8 cellular contexts compared by ENCODE assay signal in the genomic region with DNA sequence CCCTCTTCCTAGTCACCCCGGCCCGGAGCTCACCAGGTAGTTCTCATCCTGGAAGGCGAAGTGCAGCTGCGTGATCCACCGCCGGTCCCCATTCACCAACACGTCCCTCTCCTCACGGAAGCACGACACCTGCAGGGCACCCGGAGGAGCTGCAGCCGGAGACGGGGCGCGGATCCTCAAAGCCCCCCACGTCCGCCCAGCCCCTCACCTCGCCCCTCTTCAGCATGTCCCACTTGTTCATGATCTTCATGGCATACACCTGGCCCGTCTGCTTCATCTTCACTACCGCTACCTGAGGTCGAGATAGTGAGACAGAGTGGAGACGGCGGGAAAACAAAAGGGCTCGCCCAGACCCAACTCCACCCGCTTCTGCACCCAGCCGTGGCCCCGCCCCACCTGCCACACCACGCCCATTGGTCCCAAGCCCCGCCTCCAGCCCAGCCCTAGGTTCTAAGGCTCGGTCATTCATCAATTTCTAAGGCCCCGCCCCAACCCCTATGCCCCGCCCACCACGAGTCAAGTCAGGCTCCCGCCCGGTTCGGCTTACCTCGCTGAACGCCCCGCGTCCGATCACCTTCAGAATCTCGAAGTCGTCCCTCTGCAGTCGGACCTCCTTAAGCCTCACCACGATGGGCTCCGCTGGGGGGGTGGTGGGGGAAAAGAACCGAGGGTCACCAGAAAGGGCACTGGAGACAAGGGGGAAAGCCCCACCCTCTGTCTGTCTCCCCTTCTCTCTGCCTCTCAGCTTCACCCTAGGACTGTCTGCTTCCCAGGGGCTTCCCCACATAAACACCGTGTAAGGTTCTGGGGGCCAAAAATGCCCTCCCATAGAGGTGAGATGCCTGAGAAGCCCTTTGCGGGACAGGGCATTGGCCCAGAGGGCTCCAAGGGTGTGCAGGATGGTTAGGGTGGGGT. TPM values are rescaled to one million over a fixed set of nuclear protein-coding genes. Genes with fewer than 3 reads are reported as not detected.
DNase-seq lines count a peak whose midpoint lies in the region; ATAC-seq and TF ChIP-seq lines count a peak whose summit lies in the region.

No MANE protein-coding gene starts in this region.

- H3K9me3 ChIP-seq in heart right ventricle: no peaks in the 10 kb centered on the region

- peaks cover 31% of the 10 kb centered on the region for H3K36me3 ChIP-seq in BJ (ENCODE audit: control insufficient read depth, insufficient read depth, low read length)
- H3K36me3 ChIP-seq in heart right ventricle: peaks cover 0 to 43% (median 30%) of the 10 kb centered on the region in 9 donors

- WGBS in heart right ventricle, 2 donors: 17 to 23% methylated on average over 48 of the region's 48 CpGs

- H3K4me3 ChIP-seq in BJ (ENCODE audit: low read depth, low read length) (0 out of 2 replicates have a peak overlapping the region, but pooled peaks have one; percentile 77), heart right ventricle (peak overlapping the region in 6 of 10 donors; percentile 49 to 87 (median 69))

- peaks cover 20 to 54% (median 42%) of the 10 kb centered on the region in 9 donors for H3K4me1 ChIP-seq in heart right ventricle

- TF ChIP-seq CTCF in BJ (IDR thresholded peaks at IDR 0.05; ENCODE audit: insufficient read depth, low read depth, low read length): peak; percentile 32
- peak in 8 of 9 donors; percentile 47 to 62 (median 54) for TF ChIP-seq CTCF in heart right ventricle (IDR thresholded peaks at IDR 0.05)

- POLR2A ChIA-PET in BJ (lab: Charles Lee): no interaction called here

- peak; percentile 82 for ATAC-seq in GM19438 (IDR thresholded peaks at IDR 0.05; ENCODE audit: low read depth, unreplicated experiment)
- ATAC-seq in heart right ventricle: peak; percentile 26 to 53 (median 36)
- ATAC-seq in sciatic nerve: peak; percentile 80

- intact Hi-C loops in heart right ventricle (cut with DNase I) (no loop called here), sciatic nerve (cut with DNase I) (no loop called here)

- DNase-seq in BJ (ENCODE audit: low read depth) (no peak), HuH-7.5 (ENCODE audit: low spot score) (peak; percentile 96), RPMI8226 (peak; percentile 82), heart right ventricle (peak; percentile 76 to 81), sciatic nerve (ENCODE audit: low spot score) (peak; percentile 94), C1 segment of cervical spinal cord (lab: John Stamatoyannopoulos, UW) (no peak)
- DNase-seq in activated naive CD4-positive, alpha-beta T cell (lab: John Stamatoyannopoulos, UW): peak; percentile 38 to 77 (median 58)

- peak overlapping the region in 6 of 10 donors; percentile 23 to 96 (median 68) for H3K27ac ChIP-seq in heart right ventricle

- no peaks in the 10 kb centered on the region for H3K27me3 ChIP-seq in BJ (ENCODE audit: control insufficient read depth, insufficient read depth, low read length)
- peaks cover 0 to 90% (median 0%) of the 10 kb centered on the region in 7 donors for H3K27me3 ChIP-seq in heart right ventricle

- CTCF ChIA-PET in BJ (lab: Yijun Ruan, JAX): interaction anchor here (1.2 to 3.8 kb wide), 3 partner anchors 9 to 20 kb away, joined by 4 to 31 read pairs (median 10); a partner anchor contains a TSS

RNA-seq across cellular contexts. Expression of a gene that starts 2.8 kb away (rescaled TPM):
- 86.2 and 131 TPM in 2 replicates for polyA plus RNA-seq in BJ (2011; rRNA removed)
- 40.2 and 46.7 TPM in 2 replicates for polyA minus RNA-seq in BJ (2011; rRNA and poly(A)+ RNA removed)
- total RNA-seq in heart right ventricle: 100 to 1,000 TPM; 220 to 377 (median 296) TPM
- polyA plus RNA-seq in heart right ventricle: 100 to 1,000 TPM; 377 to 439 TPM
- 77.9 TPM for total RNA-seq in sciatic nerve

RNA-seq across cellular contexts. Expression of a gene that starts 10.4 kb away (rescaled TPM):
- polyA plus RNA-seq in BJ (2011; rRNA removed): 6.6 and 12.5 TPM in 2 replicates
- polyA minus RNA-seq in BJ (2011; rRNA and poly(A)+ RNA removed): 7.2 and 8.6 TPM in 2 replicates
- total RNA-seq in heart right ventricle: 10 to 100 TPM; 16.8 to 24.5 (median 21.3) TPM
- 10 to 100 TPM; 15.5 to 29.3 TPM for polyA plus RNA-seq in heart right ventricle
- total RNA-seq in sciatic nerve: 26.3 TPM

RNA-seq across cellular contexts. Expression of a gene that starts 13.2 kb away (rescaled TPM):
- polyA plus RNA-seq in BJ (2011; rRNA removed) (20.3 and 28.6 TPM in 2 replicates), heart right ventricle (10 to 100 TPM; 44.6 to 58.9 TPM)
- polyA minus RNA-seq in BJ (2011; rRNA and poly(A)+ RNA removed): 20.5 and 26.2 TPM in 2 replicates
- total RNA-seq in heart right ventricle (10 to 100 TPM; 54.2 to 78.1 (median 69.3) TPM), sciatic nerve (57.4 TPM)

RNA-seq across cellular contexts. Expression of a gene that starts 35.6 kb away (rescaled TPM):
- not detected in 2 replicates for polyA plus RNA-seq in BJ (2011; rRNA removed)
- 0.09 and 0.10 TPM in 2 replicates for polyA minus RNA-seq in BJ (2011; rRNA and poly(A)+ RNA removed)
- under 1 TPM in 2 of 10 donors, not detected in 8; 0.09 to 0.15 TPM for total RNA-seq in heart right ventricle
- not detected for polyA plus RNA-seq in heart right ventricle
- 0.18 TPM for total RNA-seq in sciatic nerve

RNA-seq across cellular contexts. Expression of a gene that starts 46.2 kb away (rescaled TPM):
- polyA plus RNA-seq in BJ (2011; rRNA removed) (not detected in 2 replicates), heart right ventricle (not detected)
- polyA minus RNA-seq in BJ (2011; rRNA and poly(A)+ RNA removed): not detected in 2 replicates
- total RNA-seq in heart right ventricle (not detected), sciatic nerve (not detected)

Comparison
In these comparisons a context has a peak if more than half of its experiments do, and no peak if none do; other contexts are left out.
1. DNase-seq: peak in HuH-7.5 (single experiment), RPMI8226 (single experiment), activated naive CD4-positive, alpha-beta T cell (4 of 4), heart right ventricle (2 of 2) and sciatic nerve (single experiment); none in BJ (single experiment) and C1 segment of cervical spinal cord (0 of 14).
2. Peak in every context shown above with its lines, with median percentiles within 50 percentile points of each other: ATAC-seq.